In the genomic region with DNA sequence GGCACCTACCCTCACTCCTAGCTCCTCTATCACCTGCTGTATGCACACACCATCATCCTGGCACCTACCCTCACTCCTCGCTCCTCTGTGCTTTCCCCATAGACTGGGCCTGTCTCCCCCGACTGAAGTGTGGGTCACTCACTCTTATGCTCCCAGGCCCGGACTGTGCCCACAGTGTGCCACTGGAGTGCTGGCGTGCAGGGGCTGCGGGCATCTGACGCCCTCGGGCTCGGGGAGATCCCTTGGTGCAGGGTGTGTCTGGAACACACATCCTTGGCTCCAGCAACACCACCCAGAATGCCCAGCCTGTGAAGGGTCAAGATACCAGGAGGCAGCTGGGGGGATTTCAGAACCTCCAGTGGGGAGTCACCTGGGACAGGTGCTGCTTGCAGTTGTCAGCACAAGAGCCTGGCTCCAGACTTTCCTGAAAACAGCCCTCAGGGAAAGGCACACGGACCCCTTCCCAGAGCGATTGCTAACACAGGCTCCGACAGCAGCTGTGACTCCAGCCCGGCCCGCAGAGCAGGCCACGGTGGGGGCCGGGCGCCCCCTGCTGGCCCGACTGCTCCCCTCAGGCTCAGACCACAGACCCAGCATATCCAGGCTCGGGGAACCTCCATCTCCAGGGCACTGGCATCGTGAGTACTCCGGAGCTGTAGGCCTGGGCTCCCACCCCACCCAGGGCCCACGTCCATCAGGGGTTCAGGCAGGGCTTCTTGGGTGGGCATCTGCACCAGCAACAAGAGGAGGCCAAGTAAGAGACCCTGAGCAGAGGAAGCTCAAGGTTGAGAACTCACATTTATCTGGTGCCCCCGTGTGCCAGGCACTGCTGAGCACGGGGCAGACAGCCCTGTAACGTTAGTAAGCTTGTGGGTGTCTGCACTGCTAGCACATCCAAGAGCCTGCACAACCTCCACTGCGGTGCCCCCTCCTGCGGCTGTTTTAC, we compare ENCODE assay signal across 8 cellular contexts. TPM values are rescaled to one million over a fixed set of nuclear protein-coding genes. Genes with fewer than 3 reads are reported as not detected.
DNase-seq lines count a peak whose midpoint lies in the region; ATAC-seq and TF ChIP-seq lines count a peak whose summit lies in the region.

No MANE protein-coding gene starts in this region.

- H3K79me2 ChIP-seq in OCI-LY7 (ENCODE audit: insufficient read depth, low read depth, low read length), result no peaks in the 10 kb centered on the region

- H3K4me1 Mint-ChIP-seq in activated T-cell treated with anti-CD3 and anti-CD28 coated beads, Interleukin-2, amount 50 U/mL, for 72 hours (ENCODE audit: low read depth), result no peaks in the 10 kb centered on the region

- DNase-seq in DMS 273 (lab: John Stamatoyannopoulos, UW; ENCODE audit: unreplicated experiment) (peak; percentile 91), OCI-LY7 (ENCODE audit: low spot score) (peak; percentile 66), fibroblast of peridontal ligament (ENCODE audit: extremely low read depth) (peak; percentile 52)
- DNase-seq in activated T-cell treated with anti-CD3 and anti-CD28 coated beads, Interleukin-2, amount 50 U/mL, for 72 hours, result peak; percentile 70 to 87

- ATAC-seq in GM19467 (IDR thresholded peaks at IDR 0.05; ENCODE audit: unreplicated experiment) (peak; percentile 97), HG03558 (IDR thresholded peaks at IDR 0.05; ENCODE audit: extremely low read depth, unreplicated experiment) (peak; percentile 85)
- peak; percentile 93 to 97 for ATAC-seq in activated T-cell treated with anti-CD3 and anti-CD28 coated beads, Interleukin-2, amount 50 U/mL, for 72 hours (replicated peaks in 1 of 2)

- no TSS peak for BruUV-seq in OCI-LY7 (replicated peaks; lab: Mats Ljungman, UMichigan)

- no peaks in the 10 kb centered on the region for H4K20me1 ChIP-seq in OCI-LY7 (ENCODE audit: insufficient read depth, low read length)

- TF ChIP-seq CTCF in OCI-LY7 (conservative IDR thresholded peaks at IDR 0.05; ENCODE audit: low read length), result peak; percentile 90
- TF ChIP-seq CTCF in neutrophil (IDR thresholded peaks at IDR 0.05), result peak; percentile 72

- POLR2A ChIA-PET in OCI-LY7 (lab: Charles Lee), result interaction anchor here (0.5 to 0.9 kb wide), 3 partner anchors 19 to 55 kb away, joined by 3 to 4 read pairs (median 3); no protein-coding TSS in a partner anchor

- H3K4me1 ChIP-seq in OCI-LY7 (ENCODE audit: insufficient read depth, low read length, poor library complexity, severe bottlenecking) (no peaks in the 10 kb centered on the region), neutrophil (ENCODE audit: control insufficient read depth in 1 of 2, insufficient read depth in 1 of 2, low read depth in 1 of 2, low read length in 1 of 2) (no peaks in the 10 kb centered on the region)

- intact Hi-C loops in OCI-LY7 (cut with micrococcal nuclease; ENCODE audit: unreplicated experiment), result loop anchor here (1.0 kb wide), 1 partner anchor 199 kb away; no protein-coding TSS in a partner anchor

- no peak overlapping the region for H3K4me3 ChIP-seq in OCI-LY7 (ENCODE audit: low read depth, low read length, poor library complexity, severe bottlenecking)
- H3K4me3 ChIP-seq in neutrophil (ENCODE audit: low read depth in 1 of 2, low read length in 1 of 2), result no peak overlapping the region

- H3K27ac Mint-ChIP-seq in activated T-cell treated with anti-CD3 and anti-CD28 coated beads, Interleukin-2, amount 50 U/mL, for 72 hours, result no peak overlapping the region

- no peak overlapping the region for H3K4me3 Mint-ChIP-seq in activated T-cell treated with anti-CD3 and anti-CD28 coated beads, Interleukin-2, amount 50 U/mL, for 72 hours

- H3K9me2 ChIP-seq in OCI-LY7 (ENCODE audit: insufficient read depth, low read length), result no peaks in the 10 kb centered on the region

- H3K36me3 Mint-ChIP-seq in activated T-cell treated with anti-CD3 and anti-CD28 coated beads, Interleukin-2, amount 50 U/mL, for 72 hours (ENCODE audit: insufficient read depth in 2 of 2), result no peaks in the 10 kb centered on the region

- no peaks in the 10 kb centered on the region for H3K27me3 ChIP-seq in neutrophil

- CTCF ChIA-PET in OCI-LY7 (lab: Charles Lee; ENCODE audit: unreplicated experiment), result interaction anchor here (0.9 to 1.4 kb wide), 4 partner anchors 9 to 219 kb away, joined by 3 to 5 read pairs (median 4); a partner anchor contains a TSS

- H3K27ac ChIP-seq in OCI-LY7 (ENCODE audit: low read depth, low read length, poor library complexity, severe bottlenecking) (no peak overlapping the region), neutrophil (no peak overlapping the region), temporal lobe (ENCODE audit: low read depth, low read length) (peak overlapping the region; percentile 62)

- no peaks in the 10 kb centered on the region for H3K9me3 Mint-ChIP-seq in activated T-cell treated with anti-CD3 and anti-CD28 coated beads, Interleukin-2, amount 50 U/mL, for 72 hours

- H2AFZ ChIP-seq in OCI-LY7 (ENCODE audit: low read length), result no peak overlapping the region

- no peaks in the 10 kb centered on the region for H3K27me3 Mint-ChIP-seq in activated T-cell treated with anti-CD3 and anti-CD28 coated beads, Interleukin-2, amount 50 U/mL, for 72 hours (ENCODE audit: low read depth)

- H3K9me3 ChIP-seq in OCI-LY7 (ENCODE audit: low read length) (no peaks in the 10 kb centered on the region), neutrophil (no peaks in the 10 kb centered on the region)

- no peak overlapping the region for H3K4me2 ChIP-seq in OCI-LY7 (ENCODE audit: low read length)

- H3K36me3 ChIP-seq in OCI-LY7 (ENCODE audit: insufficient read depth, low read length), result no peaks in the 10 kb centered on the region
- H3K36me3 ChIP-seq in neutrophil, result peaks cover 94% of the 10 kb centered on the region

RNA-seq across cellular contexts. Expression of a gene that starts 8.6 kb away (rescaled TPM):
- total RNA-seq in OCI-LY7 (2014; rRNA removed; shearing (Covaris generic)), result 9.5 and 10.6 TPM in 2 replicates
- total RNA-seq in OCI-LY7 (2022) (15.0 and 15.2 TPM in 2 replicates), temporal lobe (6.9 TPM)
- total RNA-seq in activated T-cell treated with anti-CD3 and anti-CD28 coated beads, Interleukin-2, amount 50 U/mL, for 72 hours, result 10 to 100 TPM; 10.7 to 11.0 TPM

RNA-seq across cellular contexts. Expression of a gene that starts 24.6 kb away (rescaled TPM):
- 0.06 and 0.10 TPM in 2 replicates for total RNA-seq in OCI-LY7 (2014; rRNA removed; shearing (Covaris generic))
- total RNA-seq in OCI-LY7 (2022) (0.06 and 0.13 TPM in 2 replicates), temporal lobe (under 0.01 TPM)
- under 1 TPM in 1 of 2 donors, not detected in 1; 0.07 TPM for total RNA-seq in activated T-cell treated with anti-CD3 and anti-CD28 coated beads, Interleukin-2, amount 50 U/mL, for 72 hours
